26 cellular contexts compared by ENCODE assay signal in genomic region chr3:14703791-14704190, GRCh38. TPM values are rescaled to one million over a fixed set of nuclear protein-coding genes. Genes with fewer than 3 reads are reported as not detected.
DNase-seq lines count a peak whose midpoint lies in the region; ATAC-seq, FAIRE-seq and TF ChIP-seq lines count a peak whose summit lies in the region.
"Had no signal": no experiment of that assay in that cellular context is flagged by ENCODE, and none has a peak within 500 bp of the region (broad histone marks: within the 10 kb centered on the region; RNA-seq: fewer than 3 reads in every experiment).

No MANE protein-coding gene starts in this region.

- no peak for TF ChIP-seq RAD21 in A549 (conservative IDR thresholded peaks at IDR 0.05 in 1 of 2, IDR thresholded peaks at IDR 0.05 in 1 of 2)

- no peak for TF ChIP-seq POLR2A in A549 (IDR thresholded peaks at IDR 0.05; ENCODE audit: low read length)

- H3K27ac ChIP-seq in A549 (no peak overlapping the region), neural progenitor cell (no peak overlapping the region)
- H3K27ac ChIP-seq: BLaER1 treated with 17β-estradiol and CSF1 and Interleukin-3, amounts not matched to agents 10 nM and 100 nM; C4-2B had no signal

- no peaks in the 10 kb centered on the region for H3K27me3 ChIP-seq in neural progenitor cell
- H3K27me3 ChIP-seq: BLaER1 treated with 17β-estradiol and CSF1 and Interleukin-3, amounts not matched to agents 10 nM and 100 nM had no signal

- H4K20me1 ChIP-seq in neural progenitor cell (ENCODE audit: low read depth) = no peaks in the 10 kb centered on the region
- H4K20me1 ChIP-seq: BLaER1 treated with 17β-estradiol and CSF1 and Interleukin-3, amounts not matched to agents 10 nM and 100 nM had no signal

- H3K4me3 ChIP-seq in A549 (no peak overlapping the region), neural progenitor cell (no peak overlapping the region)
- H3K4me3 ChIP-seq: BLaER1 treated with 17β-estradiol and CSF1 and Interleukin-3, amounts not matched to agents 10 nM and 100 nM; GM12878 had no signal

- H3K4me3 Mint-ChIP-seq in neural progenitor cell = no peak overlapping the region
- no peak overlapping the region for H3K4me3 Mint-ChIP-seq in osteocyte (ENCODE audit: unreplicated experiment)
- H3K4me3 Mint-ChIP-seq: B cell; CD4-positive, alpha-beta T cell; CD8-positive, alpha-beta T cell had no signal

- FAIRE-seq in A549 (lab: Jason Lieb, UNC) = no peak
- FAIRE-seq: A204.1, D721Med, GM12878, GM12892, GM18507, GM19239 had no signal

- H3K27me3 Mint-ChIP-seq in neural progenitor cell (ENCODE audit: insufficient read depth, low read depth) (peaks cover 2% of the 10 kb centered on the region), osteocyte (ENCODE audit: unreplicated experiment) (peaks cover 4% of the 10 kb centered on the region)
- H3K27me3 Mint-ChIP-seq: B cell; CD4-positive, alpha-beta T cell had no signal

- H3F3A ChIP-seq in neural progenitor cell (ENCODE audit: low read depth) = no peaks in the 10 kb centered on the region

- DNase-seq in A549 (ENCODE audit: low read depth in 1 of 2, low spot score in 1 of 2) (no peak), neural progenitor cell (ENCODE audit: low spot score) (no peak), osteocyte (ENCODE audit: extremely low spot score, unreplicated experiment) (peak; percentile 25), DMS79 (lab: John Stamatoyannopoulos, UW) (no peak), NCI-H1048 (lab: John Stamatoyannopoulos, UW) (no peak)
- DNase-seq: 8988T; AML-193; Caco-2; Calu3; CD4-positive, alpha-beta T cell; CD8-positive, alpha-beta T cell; EL; GDM1 had no signal

- CTCF ChIA-PET in A549 (lab: Yijun Ruan, JAX) = no interaction called here

- ATAC-seq in A549 (no peak), GM18861 (IDR thresholded peaks at IDR 0.05; ENCODE audit: unreplicated experiment) (no peak)
- ATAC-seq: CD8-positive, alpha-beta T cell; GM12878 had no signal

- WGBS in A549 (ENCODE audit: missing lambda C conversion rate) = 77% methylated on average over 3 of the region's 3 CpGs

- H2AFZ ChIP-seq in neural progenitor cell (replicated peaks) = no peak overlapping the region

- no peak overlapping the region for H3K9ac ChIP-seq in neural progenitor cell
- H3K9ac ChIP-seq: BLaER1 treated with 17β-estradiol and CSF1 and Interleukin-3, amounts not matched to agents 10 nM and 100 nM had no signal

- POLR2A ChIA-PET in A549 (lab: Yijun Ruan, JAX) = no interaction called here

- H3K4me1 ChIP-seq in A549 = no peaks in the 10 kb centered on the region
- H3K4me1 ChIP-seq in neural progenitor cell = no peaks in the 10 kb centered on the region
- H3K4me1 ChIP-seq: Caco-2 had no signal

- H3K9me3 Mint-ChIP-seq in neural progenitor cell (no peaks in the 10 kb centered on the region), osteocyte (ENCODE audit: unreplicated experiment) (no peaks in the 10 kb centered on the region)
- H3K9me3 Mint-ChIP-seq: CD4-positive, alpha-beta T cell; CD8-positive, alpha-beta T cell had no signal

- H3K9me3 ChIP-seq in A549 (0 out of 3 replicates have a peak, but pooled peaks cover 4% of the 10 kb centered on the region), neural progenitor cell (ENCODE audit: low read depth) (no peaks in the 10 kb centered on the region)
- H3K9me3 ChIP-seq: Caco-2 had no signal

- H3K4me2 ChIP-seq in A549 = no peak overlapping the region
- no peak overlapping the region for H3K4me2 ChIP-seq in neural progenitor cell
- H3K4me2 ChIP-seq: BLaER1 treated with 17β-estradiol and CSF1 and Interleukin-3, amounts not matched to agents 10 nM and 100 nM had no signal

- H3K36me3 Mint-ChIP-seq in neural progenitor cell (no peaks in the 10 kb centered on the region), osteocyte (ENCODE audit: unreplicated experiment) (no peaks in the 10 kb centered on the region)

- no peaks in the 10 kb centered on the region for H3K36me3 ChIP-seq in neural progenitor cell
- H3K36me3 ChIP-seq: BLaER1 treated with 17β-estradiol and CSF1 and Interleukin-3, amounts not matched to agents 10 nM and 100 nM had no signal

- TF ChIP-seq CTCF in A549 (IDR thresholded peaks at IDR 0.05) (no peak), neural progenitor cell (IDR thresholded peaks at IDR 0.05) (no peak), osteocyte (IDR thresholded peaks at IDR 0.05) (no peak)

- H3K4me1 Mint-ChIP-seq in neural progenitor cell = peaks cover 13% of the 10 kb centered on the region
- H3K4me1 Mint-ChIP-seq in osteocyte (ENCODE audit: unreplicated experiment) = no peaks in the 10 kb centered on the region
- H3K4me1 Mint-ChIP-seq: B cell had no signal

- H3K27ac Mint-ChIP-seq in neural progenitor cell = peak overlapping the region; percentile 63
- H3K27ac Mint-ChIP-seq in osteocyte (ENCODE audit: unreplicated experiment) = no peak overlapping the region
- H3K27ac Mint-ChIP-seq: B cell; CD4-positive, alpha-beta T cell; CD8-positive, alpha-beta T cell had no signal

- no peaks in the 10 kb centered on the region for H3K79me2 ChIP-seq in neural progenitor cell (ENCODE audit: low read depth)

- TF ChIP-seq EP300 in A549 (IDR thresholded peaks at IDR 0.05) = no peak

TF ChIP-seq in A549, 52 proteins besides CTCF, POLR2A, EP300 and RAD21:
- TF ChIP-seq RFX5 (IDR thresholded peaks at IDR 0.05) (0 out of 2 replicates have a peak, but pooled peaks have one; percentile 59), BCL3 (IDR thresholded peaks at IDR 0.05) (no peak)

RNA-seq across cellular contexts. Expression of gene C3orf20, which starts 28.9 kb away (rescaled TPM):
- polyA plus RNA-seq in A549 (2011; rRNA removed) = 0.05 and 0.15 TPM in 2 replicates
- polyA plus RNA-seq in A549 (2012; cell fraction: cytosol; rRNA removed) = not detected in 2 replicates
- 0.02 and 0.10 TPM in 2 replicates for polyA plus RNA-seq in A549 (2012; cell fraction: nucleus; rRNA removed)
- 0.03 to 0.08 TPM in 2 of 3 replicates, not detected in the other for polyA plus RNA-seq in A549 (2017; fragmentation: RNase III; extraction: RNeasy Plus Mini Kit Qiagen cat#74134 plus additional on column Dnase treatment)
- polyA minus RNA-seq in A549 (2011; rRNA and poly(A)+ RNA removed) = 0.19 and 0.21 TPM in 2 replicates
- not detected in 2 replicates for total RNA-seq in neural progenitor cell (ENCODE audit: low replicate concordance)
- total RNA-seq in osteocyte = not detected in 2 replicates
- total RNA-seq: Daoy, G401 had no signal
- polyA plus RNA-seq: BJ had no signal

RNA-seq across cellular contexts. Expression of gene CCDC174, which starts 52.2 kb away (rescaled TPM):
- polyA plus RNA-seq in A549 (2011; rRNA removed) (9.0 and 17.6 TPM in 2 replicates), A549 (2017; fragmentation: RNase III; extraction: RNeasy Plus Mini Kit Qiagen cat#74134 plus additional on column Dnase treatment) (10.8 to 12.6 TPM (median 11.7 TPM) in 3 replicates)
- 3.4 and 5.5 TPM in 2 replicates for polyA plus RNA-seq in A549 (2012; cell fraction: cytosol; rRNA removed)
- 6.1 TPM in 2 replicates for polyA plus RNA-seq in A549 (2012; cell fraction: nucleus; rRNA removed)
- 6.7 and 7.3 TPM in 2 replicates for polyA minus RNA-seq in A549 (2011; rRNA and poly(A)+ RNA removed)
- total RNA-seq in neural progenitor cell (ENCODE audit: low replicate concordance) (13.0 and 15.6 TPM in 2 replicates), osteocyte (18.4 and 20.4 TPM in 2 replicates)
